In the genomic region with DNA sequence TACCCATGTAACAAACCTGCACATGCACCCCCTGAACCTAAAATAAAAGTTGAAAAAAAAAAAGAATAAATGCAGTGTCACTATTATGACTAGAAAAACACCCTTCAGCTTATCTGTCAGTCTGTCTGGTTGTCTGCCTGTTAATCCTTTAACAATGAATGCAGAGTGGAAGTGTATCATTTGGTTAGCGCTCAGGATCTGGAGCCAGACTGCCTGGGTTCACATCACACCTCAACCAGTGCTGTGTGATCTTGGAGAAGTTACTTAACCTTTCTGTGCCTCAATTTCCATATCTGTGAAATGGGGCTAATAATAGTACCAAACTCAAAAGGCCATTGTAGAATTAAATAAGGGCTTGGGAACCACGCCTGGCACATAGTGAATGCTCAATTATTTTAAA, we compare ENCODE assay signal across 35 cellular contexts. TPM values are rescaled to one million over a fixed set of nuclear protein-coding genes. Genes with fewer than 3 reads are reported as not detected.
"Had no signal": no experiment of that assay in that cellular context is flagged by ENCODE, and none has a peak within 500 bp of the region (broad histone marks: within the 10 kb centered on the region; RNA-seq: fewer than 3 reads in every experiment).

No MANE protein-coding gene starts in this region.

- H2AFZ ChIP-seq: neural progenitor cell, parathyroid adenoma had no signal

- H3K4me3 Mint-ChIP-seq: naive B cell; naive thymus-derived CD8-positive, alpha-beta T cell; natural killer cell treated with Interleukin-12 subunit alpha and Interleukin-12 subunit beta and Interleukin-15 and Interleukin-18, amount 100 ng/mL, for 72 hours; neural progenitor cell; stimulated activated memory B cell treated with anti-CD40 and anti-IgM and Interleukin-4, amounts not matched to agents 10 μg/mL and 1 μg/mL and 100 μg/mL, for 72 hours; stimulated activated naive CD8-positive, alpha-beta T cell treated with anti-CD3 and anti-CD28 coated beads, Interleukin-15, amount 100 ng/mL, for 72 hours; type B pancreatic cell had no signal

- H3K27ac ChIP-seq: neural progenitor cell, ovary, parathyroid adenoma, prostate gland, skin epidermis, spleen, suprapubic skin, testis, tibial artery, transverse colon, upper lobe of right lung, uterus had no signal

- H3K36me3 Mint-ChIP-seq: naive B cell; natural killer cell treated with Interleukin-12 subunit alpha and Interleukin-12 subunit beta and Interleukin-15 and Interleukin-18, amount 100 ng/mL, for 72 hours; neural progenitor cell; stimulated activated memory B cell treated with anti-CD40 and anti-IgM and Interleukin-4, amounts not matched to agents 10 μg/mL and 1 μg/mL and 100 μg/mL, for 72 hours; type B pancreatic cell had no signal

- ATAC-seq: naive thymus-derived CD8-positive, alpha-beta T cell; natural killer cell treated with Interleukin-12 subunit alpha and Interleukin-12 subunit beta and Interleukin-15 and Interleukin-18, amount 100 ng/mL, for 72 hours; right cardiac atrium; sciatic nerve; stimulated activated memory B cell treated with anti-CD40 and anti-IgM and Interleukin-4, amounts not matched to agents 10 μg/mL and 1 μg/mL and 100 μg/mL, for 72 hours; stimulated activated naive CD8-positive, alpha-beta T cell treated with anti-CD3 and anti-CD28 coated beads, Interleukin-15, amount 100 ng/mL, for 72 hours; stimulated activated naive CD8-positive, alpha-beta T cell treated with anti-CD3 and anti-CD28 coated beads, Interleukin-15, Interleukin-2, amounts not matched to agents 100 U/mL and 50 U/mL, for 24 hours; upper lobe of right lung had no signal

- H3K9me3 Mint-ChIP-seq: naive B cell; naive thymus-derived CD8-positive, alpha-beta T cell; natural killer cell treated with Interleukin-12 subunit alpha and Interleukin-12 subunit beta and Interleukin-15 and Interleukin-18, amount 100 ng/mL, for 72 hours; neural progenitor cell; stimulated activated memory B cell treated with anti-CD40 and anti-IgM and Interleukin-4, amounts not matched to agents 10 μg/mL and 1 μg/mL and 100 μg/mL, for 72 hours; stimulated activated naive CD8-positive, alpha-beta T cell treated with anti-CD3 and anti-CD28 coated beads, Interleukin-15, amount 100 ng/mL, for 72 hours; type B pancreatic cell had no signal

- H3K4me3 ChIP-seq: neural progenitor cell, ovary, prostate gland, skin epidermis, smooth muscle cell, spleen, suprapubic skin, testis, tibial artery, transverse colon, upper lobe of right lung, uterus had no signal

- H3K27me3 Mint-ChIP-seq: natural killer cell treated with Interleukin-12 subunit alpha and Interleukin-12 subunit beta and Interleukin-15 and Interleukin-18, amount 100 ng/mL, for 72 hours; stimulated activated naive CD8-positive, alpha-beta T cell treated with anti-CD3 and anti-CD28 coated beads, Interleukin-15, amount 100 ng/mL, for 72 hours had no signal

- H3K27ac Mint-ChIP-seq: naive thymus-derived CD8-positive, alpha-beta T cell; natural killer cell treated with Interleukin-12 subunit alpha and Interleukin-12 subunit beta and Interleukin-15 and Interleukin-18, amount 100 ng/mL, for 72 hours; neural progenitor cell; stimulated activated memory B cell treated with anti-CD40 and anti-IgM and Interleukin-4, amounts not matched to agents 10 μg/mL and 1 μg/mL and 100 μg/mL, for 72 hours; type B pancreatic cell had no signal

- H3K79me2 ChIP-seq: parathyroid adenoma had no signal

- H3K36me3 ChIP-seq: neural progenitor cell, ovary, prostate gland, suprapubic skin, tibial artery, transverse colon, upper lobe of right lung, uterus had no signal

- H3K9me3 ChIP-seq: ovary, prostate gland, spleen, suprapubic skin, testis, tibial artery, transverse colon, upper lobe of right lung, uterus had no signal

- H3K9ac ChIP-seq: neural progenitor cell, parathyroid adenoma had no signal

- DNase-seq: naive B cell; naive thymus-derived CD8-positive, alpha-beta T cell; occipital lobe; right cardiac atrium; stimulated activated CD4-positive, alpha-beta T cell treated with anti-CD3 and anti-CD28 coated beads, Interleukin-12 subunit alpha, Interleukin-12 subunit beta, amount 100 ng/mL, for 4 hours; stimulated activated CD4-positive, alpha-beta T cell treated with anti-CD3 and anti-CD28 coated beads, Interleukin-1b, Interleukin-23, amount 100 ng/mL, for 48 hours; stimulated activated CD4-positive, alpha-beta T cell treated with anti-CD3 and anti-CD28 coated beads, Interleukin-4, amount 100 ng/mL, for 1 hour; stimulated activated CD4-positive, alpha-beta T cell treated with anti-CD3 and anti-CD28 coated beads, Interleukin-4, amount 100 ng/mL, for 4 hours; stimulated activated CD8-positive, alpha-beta memory T cell treated with anti-CD3 and anti-CD28 coated beads, Interleukin-4, amount 100 ng/mL, for 48 hours; stimulated activated naive CD4-positive, alpha-beta T cell; stimulated activated naive CD8-positive, alpha-beta T cell treated with anti-CD3 and anti-CD28 coated beads, Interleukin-15, amount 100 ng/mL, for 72 hours; stimulated activated naive CD8-positive, alpha-beta T cell treated with anti-CD3 and anti-CD28 coated beads, Interleukin-15, Interleukin-2, amounts not matched to agents 100 U/mL and 50 U/mL, for 24 hours; substantia nigra; testis; transverse colon; upper lobe of right lung; uterus had no signal

- H3K4me1 Mint-ChIP-seq: naive thymus-derived CD8-positive, alpha-beta T cell; stimulated activated naive CD8-positive, alpha-beta T cell treated with anti-CD3 and anti-CD28 coated beads, Interleukin-15, amount 100 ng/mL, for 72 hours had no signal

- H3K4me1 ChIP-seq: neural progenitor cell, parathyroid adenoma, prostate gland, tibial artery, transverse colon, uterus had no signal

- H3K27me3 ChIP-seq: neural progenitor cell, ovary, spleen, suprapubic skin, testis, tibial artery, transverse colon, upper lobe of right lung, uterus had no signal

- H3K4me2 ChIP-seq: neural progenitor cell had no signal

RNA-seq across cellular contexts. Expression of a gene that starts 16.8 kb away (rescaled TPM):
- total RNA-seq: naive thymus-derived CD8-positive, alpha-beta T cell; occipital lobe; smooth muscle cell had no signal
- polyA plus RNA-seq: neural cell had no signal

RNA-seq across cellular contexts. Expression of a gene that starts 34.0 kb away (rescaled TPM):
- total RNA-seq: naive thymus-derived CD8-positive, alpha-beta T cell; natural killer cell treated with Interleukin-12 subunit alpha and Interleukin-12 subunit beta and Interleukin-15 and Interleukin-18, amount 100 ng/mL, for 72 hours; occipital lobe; osteoblast; pulmonary artery endothelial cell; renal cortical epithelial cell; sciatic nerve; smooth muscle cell; spleen; upper lobe of right lung; urinary bladder; uterus had no signal
- polyA plus RNA-seq: naive thymus-derived CD8-positive, alpha-beta T cell; neural cell; smooth muscle cell; urinary bladder had no signal
